11 cellular contexts compared by ENCODE assay signal in the genomic region with DNA sequence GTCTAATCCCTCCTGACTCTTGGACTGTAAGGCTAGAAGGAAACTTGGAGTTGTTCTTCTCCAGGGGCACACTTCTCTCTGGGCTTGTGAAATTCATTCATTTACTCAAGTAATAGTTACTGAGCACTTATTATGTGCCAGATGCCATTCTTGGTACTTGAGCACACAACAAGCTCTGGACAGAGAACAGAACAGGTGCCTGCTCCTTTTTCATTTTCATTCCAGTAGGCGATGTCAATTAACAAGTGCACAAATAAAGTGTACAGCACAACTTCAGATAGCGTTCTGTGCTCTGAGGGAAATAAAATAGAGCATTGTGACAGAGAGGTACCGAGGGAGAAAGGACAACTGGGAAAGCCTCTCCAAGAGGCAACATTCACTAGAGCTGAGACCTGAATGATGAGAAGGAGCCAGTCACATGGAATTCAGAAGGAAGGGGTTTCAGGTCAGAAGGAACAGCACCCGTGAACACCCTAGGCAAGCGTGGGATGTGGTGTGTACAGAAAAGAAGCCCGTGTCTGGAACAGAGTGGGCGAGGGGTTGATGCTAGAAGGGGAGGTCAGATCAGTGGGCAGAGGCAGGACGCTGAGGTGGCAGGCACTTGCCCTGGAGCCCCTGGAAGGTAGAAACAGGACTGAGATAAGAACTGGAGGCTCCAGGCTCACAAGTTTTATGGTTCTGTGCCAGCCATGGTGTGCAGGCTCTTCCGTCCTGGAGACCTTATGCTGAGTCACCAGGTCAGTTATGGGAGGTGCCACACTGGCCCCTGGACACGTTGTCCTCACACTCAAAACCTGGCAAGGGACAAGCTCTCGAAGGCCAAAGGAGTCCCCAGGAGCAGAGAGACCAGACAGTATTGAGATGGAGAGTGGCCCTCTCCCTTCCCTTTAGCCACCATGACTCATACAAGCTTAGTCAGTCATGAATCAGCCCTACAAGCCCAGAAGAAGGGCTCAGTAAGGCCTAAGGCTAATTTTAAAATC. TPM values are rescaled to one million over a fixed set of nuclear protein-coding genes. Genes with fewer than 3 reads are reported as not detected.
A peak's percentile ranks its signal among the peaks of the same experiment; 100 is the strongest.
DNase-seq lines count a peak whose midpoint lies in the region; ATAC-seq, FAIRE-seq and TF ChIP-seq lines count a peak whose summit lies in the region.
"Had no signal": no experiment of that assay in that cellular context is flagged by ENCODE, and none has a peak within 500 bp of the region (broad histone marks: within the 10 kb centered on the region; RNA-seq: fewer than 3 reads in every experiment).

No MANE protein-coding gene starts in this region.

- FAIRE-seq in GM12891 (lab: Jason Lieb, UNC) = no peak

- peaks cover 44% of the 10 kb centered on the region for H3K27me3 Mint-ChIP-seq in nephron (ENCODE audit: low read depth)

- peak overlapping the region in 2 of 3 experiments; percentile 5 to 31 for H3K27ac Mint-ChIP-seq in nephron
- H3K27ac Mint-ChIP-seq: endodermal cell had no signal

- peak overlapping the region in 1 of 3 experiments; percentile 20 for H3K4me3 Mint-ChIP-seq in nephron
- H3K4me3 Mint-ChIP-seq: endodermal cell had no signal

- H3K36me3 Mint-ChIP-seq in nephron (ENCODE audit: low read depth) = no peaks in the 10 kb centered on the region

- H3K9me3 Mint-ChIP-seq in nephron = no peaks in the 10 kb centered on the region
- H3K9me3 Mint-ChIP-seq: endodermal cell had no signal

- peaks cover 10% of the 10 kb centered on the region for H3K4me1 Mint-ChIP-seq in nephron

- no peak for TF ChIP-seq CTCF in nephron (IDR thresholded peaks at IDR 0.05; ENCODE audit: unreplicated experiment in 3 of 3)

- TF ChIP-seq POLR2A in erythroblast (IDR thresholded peaks at IDR 0.05; ENCODE audit: low read length) = no peak
- TF ChIP-seq POLR2A in GM12891 (IDR thresholded peaks at IDR 0.05; ENCODE audit: low read depth, low read length) = no peak

- ATAC-seq in HG03565 (IDR thresholded peaks at IDR 0.05; ENCODE audit: unreplicated experiment) = no peak

- DNase-seq in CD1c-positive myeloid dendritic cell (ENCODE audit: extremely low spot score) (peak; percentile 54), NCI-H226 (peak; percentile 84), erythroblast (lab: John Stamatoyannopoulos, UW) (peak; percentile 32 to 55), NAMALWA (ENCODE audit: low spot score) (no peak), GM12891 (ENCODE audit: insufficient read length, low spot score) (no peak)
- DNase-seq in activated T-cell treated with anti-CD3 and anti-CD28 coated beads, Interleukin-2, amount 50 U/mL, for 1 hour = no peak
- DNase-seq: activated CD4-positive, alpha-beta T cell treated with anti-CD3 and anti-CD28 coated beads, Interleukin-2, amount 50 U/mL, for 4 hours; endodermal cell; transverse colon had no signal

TF ChIP-seq in GM12891, 5 proteins besides CTCF, POLR2A, EP300 and RAD21:
- TF ChIP-seq POLR2AphosphoS5 (IDR thresholded peaks at IDR 0.05; ENCODE audit: low read depth, low read length) (no peak), PAX5 (IDR thresholded peaks at IDR 0.05; ENCODE audit: insufficient read depth, low read length, severe bottlenecking) (no peak), TAF1 (IDR thresholded peaks at IDR 0.05; ENCODE audit: low read depth, low read length) (no peak)

RNA-seq across cellular contexts. Expression of gene ABLIM3, which starts 7.2 kb away (rescaled TPM):
- polyA plus RNA-seq in GM12891 (2012; ENCODE audit: low read depth, missing spikeins) = not detected

Comparison
In these comparisons a context has a peak if more than half of its experiments do, and no peak if none do; other contexts are left out.
1. DNase-seq: peak in CD1c-positive myeloid dendritic cell (single experiment), NCI-H226 (single experiment) and erythroblast (2 of 2); none in activated T-cell treated with anti-CD3 and anti-CD28 coated beads, Interleukin-2, amount 50 U/mL, for 1 hour (single experiment), NAMALWA (single experiment) and GM12891 (single experiment).